ENCODE assay signal across 18 cellular contexts in the genomic region with DNA sequence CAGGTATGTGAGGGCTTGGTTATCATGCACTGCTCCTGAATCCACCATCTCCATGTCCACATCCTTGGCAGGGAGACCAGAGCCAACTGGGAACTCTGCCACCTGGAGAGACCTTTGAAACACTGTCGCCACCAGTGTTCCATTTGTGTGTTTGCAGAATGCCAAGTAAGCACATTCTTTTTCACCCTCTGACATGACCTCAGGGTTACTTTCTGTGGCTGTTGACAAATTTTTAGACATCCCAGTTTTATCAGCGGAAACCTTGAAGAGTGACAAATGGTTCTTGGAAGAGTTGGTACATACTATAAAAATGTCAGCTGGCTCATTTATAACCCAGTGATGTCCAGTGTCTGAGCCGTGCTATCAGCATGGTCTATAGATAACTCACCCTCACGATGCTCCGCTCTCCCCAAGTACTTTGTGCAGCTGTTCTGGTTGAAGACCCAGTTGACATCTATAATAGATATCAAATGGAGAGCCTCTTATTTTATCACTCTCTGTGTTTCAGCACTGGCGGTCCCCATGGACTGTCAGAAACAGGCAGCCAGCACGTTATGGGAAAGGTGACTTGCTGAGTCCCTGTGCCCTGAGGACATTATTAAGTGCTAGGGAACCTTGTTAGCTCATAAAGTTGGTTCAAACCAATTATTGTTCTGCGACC.
DNase-seq lines count a peak whose midpoint lies in the region; ATAC-seq and TF ChIP-seq lines count a peak whose summit lies in the region.
"Had no signal": no experiment of that assay in that cellular context is flagged by ENCODE, and none has a peak within 500 bp of the region (broad histone marks: within the 10 kb centered on the region; RNA-seq: fewer than 3 reads in every experiment).

No MANE protein-coding gene starts in this region.

- H3K27ac Mint-ChIP-seq in glutamatergic neuron (ENCODE audit: unreplicated experiment) = peak overlapping the region; percentile 56
- H3K27ac Mint-ChIP-seq: activated naive CD8-positive, alpha-beta T cell treated with anti-CD3 and anti-CD28 coated beads, Interleukin-2, amount 50 U/mL, for 24 hours had no signal

- H3K36me3 Mint-ChIP-seq in glutamatergic neuron (ENCODE audit: unreplicated experiment) = no peaks in the 10 kb centered on the region

- H3K4me1 Mint-ChIP-seq in glutamatergic neuron (ENCODE audit: low read depth, unreplicated experiment) = peaks cover 72% of the 10 kb centered on the region
- H3K4me1 Mint-ChIP-seq: activated naive CD8-positive, alpha-beta T cell treated with anti-CD3 and anti-CD28 coated beads, Interleukin-2, amount 50 U/mL, for 24 hours had no signal

- no peak overlapping the region for H3K9ac ChIP-seq in neural cell (ENCODE audit: low read length)

- no peak for TF ChIP-seq EP300 in neural cell (conservative IDR thresholded peaks at IDR 0.05; ENCODE audit: poor library complexity, severe bottlenecking)

- no peaks in the 10 kb centered on the region for H3K9me2 ChIP-seq in neural cell (ENCODE audit: insufficient read depth, low read length)

- TF ChIP-seq RAD21 in neural cell (conservative IDR thresholded peaks at IDR 0.05) = no peak

- no peaks in the 10 kb centered on the region for H3K9me3 ChIP-seq in neural cell (ENCODE audit: low read length)
- H3K9me3 ChIP-seq in osteoblast (ENCODE audit: low read depth, low read length) = no peaks in the 10 kb centered on the region
- H3K9me3 ChIP-seq: prostate gland, tibial nerve had no signal

- no peaks in the 10 kb centered on the region for H4K20me1 ChIP-seq in neural cell (ENCODE audit: insufficient read depth)
- no peaks in the 10 kb centered on the region for H4K20me1 ChIP-seq in osteoblast (ENCODE audit: insufficient read depth, low read length)

- TF ChIP-seq CTCF in glutamatergic neuron (IDR thresholded peaks at IDR 0.05; ENCODE audit: partially characterized antibody, unreplicated experiment) (no peak), neural cell (IDR thresholded peaks at IDR 0.05; ENCODE audit: poor library complexity, severe bottlenecking) (no peak), osteoblast (IDR thresholded peaks at IDR 0.05; ENCODE audit: extremely low read depth, low read depth, low read length) (no peak)

- peak overlapping the region; percentile 9 for H3K4me3 ChIP-seq in neural cell (ENCODE audit: low read length)
- H3K4me3 ChIP-seq in osteoblast (ENCODE audit: insufficient read depth, low read length) = no peak overlapping the region
- H3K4me3 ChIP-seq: prostate gland, tibial nerve had no signal

- no peak overlapping the region for H2AFZ ChIP-seq in neural cell (ENCODE audit: low read depth, low read length)
- H2AFZ ChIP-seq in osteoblast (ENCODE audit: low read length) = no peak overlapping the region

- H3K27ac ChIP-seq in neural cell (ENCODE audit: low read length) = peak overlapping the region; percentile 56
- H3K27ac ChIP-seq in osteoblast (ENCODE audit: low read depth, low read length) = no peak overlapping the region
- H3K27ac ChIP-seq: epithelial cell of prostate, prostate gland, tibial nerve had no signal

- H3K4me2 ChIP-seq in neural cell (ENCODE audit: low read length) (no peak overlapping the region), osteoblast (ENCODE audit: insufficient read depth, low read length) (no peak overlapping the region)

- H3K36me3 ChIP-seq in neural cell (ENCODE audit: insufficient read depth, low read length) (no peaks in the 10 kb centered on the region), osteoblast (ENCODE audit: insufficient read depth, low read length) (no peaks in the 10 kb centered on the region)
- H3K36me3 ChIP-seq: prostate gland had no signal

- no peaks in the 10 kb centered on the region for H3K4me1 ChIP-seq in osteoblast (ENCODE audit: insufficient read depth, low read length)
- H3K4me1 ChIP-seq: prostate gland had no signal

- DNase-seq in G401 (ENCODE audit: low spot score) (peak; percentile 23), NCI-H446 treated with DMSO at 0.1 percent for 48 hours (lab: John Stamatoyannopoulos, UW) (peak; percentile 35), glutamatergic neuron (no peak), SK-N-DZ (ENCODE audit: low spot score) (no peak), DMS153 treated with DMSO at 0.1 percent for 48 hours (lab: John Stamatoyannopoulos, UW; ENCODE audit: unreplicated experiment) (no peak), osteoblast (ENCODE audit: insufficient read length, low spot score, missing footprints) (no peak)
- DNase-seq: activated CD4-positive, alpha-beta T cell treated with anti-CD3 and anti-CD28 coated beads for 48 hours; activated naive CD8-positive, alpha-beta T cell treated with anti-CD3 and anti-CD28 coated beads, Interleukin-2, amount 50 U/mL, for 24 hours; activated T-cell treated with anti-CD3 and anti-CD28 coated beads for 4 hours; SHP77; stimulated activated CD4-positive, alpha-beta T cell treated with anti-CD3 and anti-CD28 coated beads, Interleukin-1b, Interleukin-23, amount 100 ng/mL, for 48 hours; stimulated activated CD8-positive, alpha-beta memory T cell treated with anti-CD3 and anti-CD28 coated beads, Interleukin-4, amount 100 ng/mL, for 48 hours; T-helper 9 cell had no signal

- no peak for ATAC-seq in GM21786 (IDR thresholded peaks at IDR 0.05; ENCODE audit: unreplicated experiment)
- ATAC-seq: activated naive CD8-positive, alpha-beta T cell treated with anti-CD3 and anti-CD28 coated beads, Interleukin-2, amount 50 U/mL, for 24 hours had no signal

- no peaks in the 10 kb centered on the region for H3K27me3 ChIP-seq in neural cell (ENCODE audit: insufficient read depth, low read depth, low read length)
- H3K27me3 ChIP-seq in osteoblast (ENCODE audit: insufficient read depth, low read length) = no peaks in the 10 kb centered on the region
- H3K27me3 ChIP-seq: tibial nerve had no signal

- H3K27me3 Mint-ChIP-seq in glutamatergic neuron (ENCODE audit: unreplicated experiment) = peaks cover 4% of the 10 kb centered on the region
- H3K27me3 Mint-ChIP-seq: activated naive CD8-positive, alpha-beta T cell treated with anti-CD3 and anti-CD28 coated beads, Interleukin-2, amount 50 U/mL, for 24 hours had no signal

- in situ Hi-C loops in G401 (cut with HindIII; ENCODE audit: low sequenced_read_pairs) = no loop called here

- H3F3A ChIP-seq in neural cell (ENCODE audit: insufficient read depth, low read length, poor library complexity, severe bottlenecking) = peaks cover 8% of the 10 kb centered on the region

- H3K4me3 Mint-ChIP-seq in glutamatergic neuron (ENCODE audit: unreplicated experiment) = peak overlapping the region; percentile 66
- H3K4me3 Mint-ChIP-seq: activated naive CD8-positive, alpha-beta T cell treated with anti-CD3 and anti-CD28 coated beads, Interleukin-2, amount 50 U/mL, for 24 hours had no signal

- H3K79me2 ChIP-seq in neural cell (replicated peaks; ENCODE audit: insufficient read depth, low read length) (no peaks in the 10 kb centered on the region), osteoblast (ENCODE audit: insufficient read depth, low read length) (no peaks in the 10 kb centered on the region)

- peaks cover 11% of the 10 kb centered on the region for H3K9me3 Mint-ChIP-seq in glutamatergic neuron (ENCODE audit: unreplicated experiment)
- H3K9me3 Mint-ChIP-seq: activated naive CD8-positive, alpha-beta T cell treated with anti-CD3 and anti-CD28 coated beads, Interleukin-2, amount 50 U/mL, for 24 hours had no signal

TF ChIP-seq in neural cell, 6 proteins besides CTCF, POLR2A, EP300 and RAD21:
- no peak for TF ChIP-seq TAF1 (IDR thresholded peaks at IDR 0.05; ENCODE audit: low read depth)
- no peak for TF ChIP-seq MXI1 (conservative IDR thresholded peaks at IDR 0.05; ENCODE audit: poor library complexity, severe bottlenecking)
- no peak for TF ChIP-seq SMC3 (conservative IDR thresholded peaks at IDR 0.05; ENCODE audit: poor library complexity)
- TF ChIP-seq POLR2AphosphoS5 (IDR thresholded peaks at IDR 0.05) = no peak
- TF ChIP-seq, protein P1, sequence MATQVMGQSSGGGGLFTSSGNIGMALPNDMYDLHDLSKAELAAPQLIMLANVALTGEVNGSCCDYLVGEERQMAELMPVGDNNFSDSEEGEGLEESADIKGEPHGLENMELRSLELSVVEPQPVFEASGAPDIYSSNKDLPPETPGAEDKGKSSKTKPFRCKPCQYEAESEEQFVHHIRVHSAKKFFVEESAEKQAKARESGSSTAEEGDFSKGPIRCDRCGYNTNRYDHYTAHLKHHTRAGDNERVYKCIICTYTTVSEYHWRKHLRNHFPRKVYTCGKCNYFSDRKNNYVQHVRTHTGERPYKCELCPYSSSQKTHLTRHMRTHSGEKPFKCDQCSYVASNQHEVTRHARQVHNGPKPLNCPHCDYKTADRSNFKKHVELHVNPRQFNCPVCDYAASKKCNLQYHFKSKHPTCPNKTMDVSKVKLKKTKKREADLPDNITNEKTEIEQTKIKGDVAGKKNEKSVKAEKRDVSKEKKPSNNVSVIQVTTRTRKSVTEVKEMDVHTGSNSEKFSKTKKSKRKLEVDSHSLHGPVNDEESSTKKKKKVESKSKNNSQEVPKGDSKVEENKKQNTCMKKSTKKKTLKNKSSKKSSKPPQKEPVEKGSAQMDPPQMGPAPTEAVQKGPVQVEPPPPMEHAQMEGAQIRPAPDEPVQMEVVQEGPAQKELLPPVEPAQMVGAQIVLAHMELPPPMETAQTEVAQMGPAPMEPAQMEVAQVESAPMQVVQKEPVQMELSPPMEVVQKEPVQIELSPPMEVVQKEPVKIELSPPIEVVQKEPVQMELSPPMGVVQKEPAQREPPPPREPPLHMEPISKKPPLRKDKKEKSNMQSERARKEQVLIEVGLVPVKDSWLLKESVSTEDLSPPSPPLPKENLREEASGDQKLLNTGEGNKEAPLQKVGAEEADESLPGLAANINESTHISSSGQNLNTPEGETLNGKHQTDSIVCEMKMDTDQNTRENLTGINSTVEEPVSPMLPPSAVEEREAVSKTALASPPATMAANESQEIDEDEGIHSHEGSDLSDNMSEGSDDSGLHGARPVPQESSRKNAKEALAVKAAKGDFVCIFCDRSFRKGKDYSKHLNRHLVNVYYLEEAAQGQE (IDR thresholded peaks at IDR 0.05; ENCODE audit: borderline replicate concordance) = no peak
- no peak for TF ChIP-seq EZH2 (IDR thresholded peaks at IDR 0.05; ENCODE audit: borderline replicate concordance, insufficient read depth, low read length, poor library complexity, severe bottlenecking)

Comparison
In these comparisons a context has a peak if more than half of its experiments do, and no peak if none do; other contexts are left out.
1. DNase-seq: peak in G401 (single experiment) and NCI-H446 treated with DMSO at 0.1 percent for 48 hours (single experiment); none in glutamatergic neuron (single experiment), SK-N-DZ (single experiment), DMS153 treated with DMSO at 0.1 percent for 48 hours (single experiment) and osteoblast (single experiment).